1 cellular context compared by ENCODE assay signal in the genomic region with DNA sequence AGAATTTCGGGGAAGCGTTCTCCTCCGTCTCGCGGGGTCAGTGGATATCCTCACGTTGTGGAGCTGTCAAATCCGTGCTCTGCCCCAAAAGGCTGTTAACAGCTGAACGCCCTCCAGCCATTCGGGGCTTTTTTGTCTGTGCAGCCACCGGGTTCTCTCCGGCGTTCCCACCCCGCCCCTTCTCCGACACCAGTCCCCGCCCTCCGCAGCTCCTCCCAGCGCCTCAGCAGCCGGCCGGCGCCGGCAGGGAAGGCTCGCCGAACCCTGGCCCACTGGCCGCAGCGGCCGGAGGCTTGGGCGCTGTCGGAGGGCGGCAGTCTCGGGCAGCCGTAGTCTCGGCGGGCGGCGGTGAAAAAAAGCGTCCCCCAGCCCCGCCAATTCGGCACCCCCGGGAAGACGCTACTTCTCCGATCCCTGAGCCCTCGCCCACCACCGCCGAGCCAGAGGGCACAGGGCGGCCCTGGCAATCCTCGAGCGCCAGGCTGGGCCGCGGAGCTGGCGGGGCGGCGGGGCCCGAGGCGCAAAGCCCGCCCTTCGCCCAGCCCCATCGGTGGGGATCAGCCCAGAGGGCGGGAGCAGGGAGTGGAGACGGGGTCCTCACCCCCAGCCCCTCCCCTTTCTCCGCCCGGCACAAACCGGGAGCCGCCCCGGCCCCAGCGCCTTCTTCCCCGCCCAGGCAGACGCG.
TF ChIP-seq lines count a peak whose summit lies in the region.

SESN1 (minus strand) TSS at position 496 of the 685 bp plus-strand sequence. CDS start 773 bp downstream, outside the sequence.

TF ChIP-seq in SK-N-SH, 30 proteins besides CTCF, POLR2A, EP300 and RAD21 (continued from another document):
- TF ChIP-seq USF1 (IDR thresholded peaks at IDR 0.05; ENCODE audit: borderline replicate concordance, low read depth) (peak; percentile 31; the same call in 1 of the 2 replicates), GATA2 (CRISPR knock-in tag; IDR thresholded peaks at IDR 0.05) (no peak), JUND (IDR thresholded peaks at IDR 0.05) (no peak), TCF12 (IDR thresholded peaks at IDR 0.05) (no peak), FOSL2 (IDR thresholded peaks at IDR 0.05; ENCODE audit: borderline replicate concordance, low read depth) (no peak), FOXJ3 (CRISPR knock-in tag; IDR thresholded peaks at IDR 0.05) (no peak), CHD2 (IDR thresholded peaks at IDR 0.05; ENCODE audit: low read length, partially characterized antibody) (peak; percentile 80), NRF1 (IDR thresholded peaks at IDR 0.05; ENCODE audit: low read depth, low read length) (no peak), MEF2A (IDR thresholded peaks at IDR 0.05; ENCODE audit: borderline replicate concordance, low read depth) (no peak), TEAD4 (IDR thresholded peaks at IDR 0.05; ENCODE audit: borderline replicate concordance, insufficient read depth) (no peak), REST (IDR thresholded peaks at IDR 0.05; ENCODE audit: low read depth, low read length) (no peak), MAX (IDR thresholded peaks at IDR 0.05; ENCODE audit: low read depth) (peak; percentile 9; the same call in 1 of the 2 replicates)
